ENCODE assay signal across 8 cellular contexts in genomic region chr22:42091446-42091764, GRCh38. TPM values are rescaled to one million over a fixed set of nuclear protein-coding genes. Genes with fewer than 3 reads are reported as not detected.
DNase-seq lines count a peak whose midpoint lies in the region; ATAC-seq, FAIRE-seq and TF ChIP-seq lines count a peak whose summit lies in the region.

No MANE protein-coding gene starts in this region.

- intact Hi-C loops in GM12878 (cut with micrococcal nuclease; ENCODE audit: unreplicated experiment) = loop anchor here (1.0 to 10.0 kb wide), 3 partner anchors 125 to 523 kb away; partner anchors contain the start of gene POLDIP3
- intact Hi-C loops in uterus (cut with DNase I; ENCODE audit: low total_unique reads) = loop anchor here (5.0 kb wide), 1 partner anchor 341 kb away; the partner anchor contains the start of gene NFAM1

- H3K79me2 ChIP-seq in GM12878 (ENCODE audit: control insufficient read depth, insufficient read depth, low read length) = peaks cover 23% of the 10 kb centered on the region

- 7% methylated on average over 7 of the region's 7 CpGs for WGBS in GM12878 (ENCODE audit: insufficient coverage, insufficient replicate concordance, low lambda C conversion rate, missing lambda C conversion rate)
- 21 to 23% methylated on average over 7 of the region's 7 CpGs for WGBS in lung, 2 donors

- H3K4me1 Mint-ChIP-seq in activated naive CD4-positive, alpha-beta T cell treated with anti-CD3 and anti-CD28 coated beads, Interleukin-2, amount 10 ng/mL, durations not matched to agents 7 days and 5 days = peaks cover 31% of the 10 kb centered on the region

- RAD21 ChIA-PET in GM12878 (lab: Charles Lee; ENCODE audit: unreplicated experiment) = interaction anchor here (0.6 to 5.6 kb wide), 22 partner anchors 12 to 394 kb away, joined by 3 to 32 read pairs (median 7); partner anchors contain the start of genes CENPM, NFAM1, SMDT1 and SMIM45

- TF ChIP-seq CTCF in GM12878 (IDR thresholded peaks at IDR 0.05 in 2 of 3, conservative IDR thresholded peaks at IDR 0.05 in 1 of 3; ENCODE audit: control insufficient read depth in 2 of 3, extremely low read depth in 1 of 3, insufficient read depth in 1 of 3, low read depth in 3 of 3, low read length in 3 of 3) = no peak
- no peak for TF ChIP-seq CTCF in lung (IDR thresholded peaks at IDR 0.05; ENCODE audit: control extremely low read depth, extremely low read depth)
- TF ChIP-seq CTCF in uterus (IDR thresholded peaks at IDR 0.05) = no peak

- peaks cover 32% of the 10 kb centered on the region for H3K36me3 Mint-ChIP-seq in activated naive CD4-positive, alpha-beta T cell treated with anti-CD3 and anti-CD28 coated beads, Interleukin-2, amount 10 ng/mL, durations not matched to agents 7 days and 5 days

- peak overlapping the region; percentile 79 for H3K9ac ChIP-seq in GM12878 (ENCODE audit: control insufficient read depth, insufficient read depth, low read length)

- TF ChIP-seq EP300 in GM12878 (IDR thresholded peaks at IDR 0.05; ENCODE audit: borderline replicate concordance in 1 of 2, control insufficient read depth in 1 of 2, low read depth in 2 of 2, low read length in 2 of 2) = no peak

- TF ChIP-seq POLR2A in GM12878 (IDR thresholded peaks at IDR 0.05; ENCODE audit: low read depth, low read length) (no peak), uterus (IDR thresholded peaks at IDR 0.05) (no peak)

- FAIRE-seq in GM12878 (lab: Jason Lieb, UNC) = no peak

- H3K27ac ChIP-seq in GM12878 (ENCODE audit: control insufficient read depth, insufficient read depth) (peak overlapping the region; percentile 68), lung (ENCODE audit: low read depth in 1 of 2, low read length in 1 of 2) (peak overlapping the region; percentile 80 to 89), uterus (peak overlapping the region; percentile 90 to 91)

- 0 out of 2 replicates have a peak, but pooled peaks cover 3% of the 10 kb centered on the region for H3K4me1 ChIP-seq in GM12878 (ENCODE audit: control insufficient read depth, insufficient read depth, low read length)
- peaks cover 2 to 14% of the 10 kb centered on the region in 2 donors for H3K4me1 ChIP-seq in lung (ENCODE audit: control insufficient read depth in 2 of 2, insufficient read depth in 2 of 2, low read length in 2 of 2)
- H3K4me1 ChIP-seq in uterus = peaks cover 4 to 5% of the 10 kb centered on the region in 2 donors

- H3K36me3 ChIP-seq in GM12878 (ENCODE audit: control insufficient read depth in 2 of 2, insufficient read depth in 2 of 2, low read length in 1 of 2) (no peaks in the 10 kb centered on the region; a peak in 1 of 4 replicates), lung (ENCODE audit: control insufficient read depth in 2 of 2, insufficient read depth in 2 of 2, low read length in 2 of 2) (peaks cover 4% of the 10 kb centered on the region in 2 donors), uterus (no peaks in the 10 kb centered on the region)

- H4K20me1 ChIP-seq in GM12878 (ENCODE audit: control insufficient read depth, insufficient read depth) = no peaks in the 10 kb centered on the region

- H3K9me3 ChIP-seq in GM12878 (replicated peaks; ENCODE audit: control insufficient read depth, insufficient read depth, low read length) = peaks cover 2% of the 10 kb centered on the region; the same call in 2 of the 3 replicates
- peaks cover 0 to 1% of the 10 kb centered on the region in 2 donors for H3K9me3 ChIP-seq in lung (ENCODE audit: control insufficient read depth in 2 of 2, insufficient read depth in 1 of 2, low read length in 1 of 2)
- H3K9me3 ChIP-seq in uterus = no peaks in the 10 kb centered on the region

- in situ Hi-C loops in GM12878 (cut with MboI) = no loop called here

- no TSS peak for BruUV-seq in GM12878 (replicated peaks; lab: Mats Ljungman, UMichigan)

- CTCF ChIA-PET in activated naive CD4-positive, alpha-beta T cell treated with anti-CD3 and anti-CD28 coated beads, Interleukin-2, amount 10 ng/mL, durations not matched to agents 7 days and 5 days (lab: Charles Lee) = interaction anchor here (0.6 to 3.6 kb wide), 23 partner anchors 11 to 382 kb away, joined by 3 to 17 read pairs (median 4); partner anchors contain the start of genes SEPTIN3, SMDT1 and WBP2NL
- CTCF ChIA-PET in GM12878 (lab: Yijun Ruan, JAX) = interaction anchor here (0.7 to 4.0 kb wide), 32 partner anchors 8 to 382 kb away, joined by 3 to 36 read pairs (median 4); partner anchors contain the start of genes SMDT1 and SMIM45

- H3K9me3 Mint-ChIP-seq in activated naive CD4-positive, alpha-beta T cell treated with anti-CD3 and anti-CD28 coated beads, Interleukin-2, amount 10 ng/mL, durations not matched to agents 7 days and 5 days = peaks cover 7% of the 10 kb centered on the region

- peak overlapping the region; percentile 98 for H3K4me3 Mint-ChIP-seq in activated naive CD4-positive, alpha-beta T cell treated with anti-CD3 and anti-CD28 coated beads, Interleukin-2, amount 10 ng/mL, durations not matched to agents 7 days and 5 days

- TF ChIP-seq RAD21 in GM12878 (IDR thresholded peaks at IDR 0.05; ENCODE audit: insufficient read depth, low read depth, low read length) = no peak

- H3K4me2 ChIP-seq in GM12878 (ENCODE audit: control insufficient read depth, insufficient read depth) = peak overlapping the region; percentile 96

- H3K27me3 ChIP-seq in GM12878 (replicated peaks in 1 of 2; ENCODE audit: control insufficient read depth in 2 of 2, insufficient read depth in 2 of 2, low read length in 1 of 2) (no peaks in the 10 kb centered on the region), lung (ENCODE audit: control insufficient read depth, insufficient read depth) (no peaks in the 10 kb centered on the region), uterus (no peaks in the 10 kb centered on the region)

- SMC1A ChIA-PET in GM12878 (lab: Charles Lee; ENCODE audit: uncharacterized antibody, unreplicated experiment) = interaction anchor here (1.0 to 4.3 kb wide), 19 partner anchors 9 to 382 kb away, joined by 3 to 29 read pairs (median 6); partner anchors contain the start of gene SMDT1

- ATAC-seq in GM12878 (no peak), lung (ENCODE audit: insufficient read depth, low FRiP score) (no peak), HG03571 (IDR thresholded peaks at IDR 0.05; ENCODE audit: unreplicated experiment) (no peak)

- peak overlapping the region; percentile 100 for H3K27ac Mint-ChIP-seq in activated naive CD4-positive, alpha-beta T cell treated with anti-CD3 and anti-CD28 coated beads, Interleukin-2, amount 10 ng/mL, durations not matched to agents 7 days and 5 days

- H3K4me3 ChIP-seq in GM12878 = peak overlapping the region; percentile 67
- peak overlapping the region; percentile 46 for H3K4me3 ChIP-seq in lung
- peak overlapping the region; percentile 84 to 92 for H3K4me3 ChIP-seq in uterus

- peak; percentile 31 for DNase-seq in activated naive CD4-positive, alpha-beta T cell treated with anti-CD3 and anti-CD28 coated beads, Interleukin-2, amount 10 ng/mL, durations not matched to agents 7 days and 5 days
- DNase-seq in activated naive CD4-positive, alpha-beta T cell treated with Interleukin-2 at 50 U/mL for 16 hours = no peak
- DNase-seq in GM12878 (ENCODE audit: low read depth, low spot score) = no peak
- DNase-seq in lung (ENCODE audit: low spot score) = no peak
- no peak for DNase-seq in uterus
- DNase-seq in hepatic stellate cell (ENCODE audit: low spot score) = no peak
- no peak for DNase-seq in NCI-H1930 (lab: John Stamatoyannopoulos, UW)

- H3K27me3 Mint-ChIP-seq in activated naive CD4-positive, alpha-beta T cell treated with anti-CD3 and anti-CD28 coated beads, Interleukin-2, amount 10 ng/mL, durations not matched to agents 7 days and 5 days = no peaks in the 10 kb centered on the region

- POLR2A ChIA-PET in GM12878 (lab: Charles Lee) = interaction anchor here (0.8 to 4.6 kb wide), 14 partner anchors 12 to 523 kb away, joined by 3 to 47 read pairs (median 3); partner anchors contain the start of genes NAGA, POLDIP3 and SMDT1

- H2AFZ ChIP-seq in GM12878 (ENCODE audit: control insufficient read depth, low read depth, low read length) = peak overlapping the region; percentile 88

RNA-seq across cellular contexts. Expression of gene NDUFA6, which starts 0.8 kb away (rescaled TPM):
- total RNA-seq in GM12878 (2013; cell fraction: nucleolus; rRNA removed) = 13.3 and 17.6 TPM in 2 replicates
- total RNA-seq in GM12878 (2014; rRNA removed) (87.9 and 94.9 TPM in 2 replicates), GM12878 (2014; rRNA removed; fragmentation: Illumina TruSeq; extraction: Trizol) (104 and 116 TPM in 2 replicates), GM12878 (2021) (85.9 and 101 TPM in 2 replicates), lung (10 to 100 TPM; 37.9 to 61.5 TPM), uterus (100 to 1,000 TPM in 1 of 4 donors, 10 to 100 TPM in 3; 36.5 to 116 (median 46.0) TPM)
- polyA plus RNA-seq in GM12878 (2011; ENCODE audit: low read depth) = 103 TPM
- polyA plus RNA-seq in GM12878 (2011; rRNA removed) (134 and 200 TPM in 2 replicates), GM12878 (2014; fragmentation: Illumina TruSeq; extraction: Trizol) (67.2 and 92.3 TPM in 2 replicates), GM12878 (2014; fragmentation: Nextera tagmentation; extraction: Ambion mirVana) (100 to 1,000 TPM; 473 to 511 TPM), GM12878 (2014; rRNA removed) (123 and 124 TPM in 2 replicates), GM12878 (2016; fragmentation: Nextera tagmentation; extraction: Ambion mirVana) (100 to 1,000 TPM; 302 to 320 TPM), lung (100 to 1,000 TPM in 1 of 2 donors, 10 to 100 TPM in 1; 78.6 to 118 TPM)
- polyA plus RNA-seq in GM12878 (2011; cell fraction: cytosol; rRNA removed) = 80.6 and 92.9 TPM in 2 replicates
- 48.1 and 55.6 TPM in 2 replicates for polyA plus RNA-seq in GM12878 (2011; cell fraction: nucleus; rRNA removed)
- 72.0 and 103 TPM in 2 replicates for polyA plus RNA-seq in GM12878 (2012)
- polyA minus RNA-seq in GM12878 (2011; rRNA and poly(A)+ RNA removed) = 20.6 and 28.6 TPM in 2 replicates
- polyA minus RNA-seq in GM12878 (2011; cell fraction: cytosol; rRNA and poly(A)+ RNA removed) = 13.6 and 15.0 TPM in 2 replicates
- polyA minus RNA-seq in GM12878 (2011; cell fraction: nucleus; rRNA and poly(A)+ RNA removed) = 7.3 and 11.1 TPM in 2 replicates

RNA-seq across cellular contexts. Expression of gene SMDT1, which starts 11.9 kb away (rescaled TPM):
- total RNA-seq in GM12878 (2013; cell fraction: nucleolus; rRNA removed) = 14.8 and 21.3 TPM in 2 replicates
- 13.7 and 19.7 TPM in 2 replicates for total RNA-seq in GM12878 (2014; rRNA removed)
- 15.4 and 19.7 TPM in 2 replicates for total RNA-seq in GM12878 (2014; rRNA removed; fragmentation: Illumina TruSeq; extraction: Trizol)
- total RNA-seq in GM12878 (2021) = 133 and 140 TPM in 2 replicates
- polyA plus RNA-seq in GM12878 (2011; ENCODE audit: low read depth) = 50.1 TPM
- 57.4 and 69.4 TPM in 2 replicates for polyA plus RNA-seq in GM12878 (2011; rRNA removed)
- 82.2 and 83.3 TPM in 2 replicates for polyA plus RNA-seq in GM12878 (2011; cell fraction: cytosol; rRNA removed)
- 28.4 and 35.8 TPM in 2 replicates for polyA plus RNA-seq in GM12878 (2011; cell fraction: nucleus; rRNA removed)
- polyA plus RNA-seq in GM12878 (2012) = 162 and 211 TPM in 2 replicates
- 25.0 and 27.8 TPM in 2 replicates for polyA plus RNA-seq in GM12878 (2014; fragmentation: Illumina TruSeq; extraction: Trizol)
- 10 to 100 TPM; 25.5 to 63.1 TPM for polyA plus RNA-seq in GM12878 (2014; fragmentation: Nextera tagmentation; extraction: Ambion mirVana)
- 106 and 108 TPM in 2 replicates for polyA plus RNA-seq in GM12878 (2014; rRNA removed)
- 100 to 1,000 TPM; 163 to 176 TPM for polyA plus RNA-seq in GM12878 (2016; fragmentation: Nextera tagmentation; extraction: Ambion mirVana)
- 7.9 and 23.0 TPM in 2 replicates for polyA minus RNA-seq in GM12878 (2011; rRNA and poly(A)+ RNA removed)
- polyA minus RNA-seq in GM12878 (2011; cell fraction: cytosol; rRNA and poly(A)+ RNA removed) = 8.6 and 8.8 TPM in 2 replicates
- polyA minus RNA-seq in GM12878 (2011; cell fraction: nucleus; rRNA and poly(A)+ RNA removed) = 7.6 and 12.1 TPM in 2 replicates
- 100 to 1,000 TPM in 1 of 2 donors, 10 to 100 TPM in 1; 34.7 to 133 TPM for total RNA-seq in lung
- polyA plus RNA-seq in lung = 100 to 1,000 TPM in 1 of 2 donors, 10 to 100 TPM in 1; 67.4 to 167 TPM
- total RNA-seq in uterus = 10 to 100 TPM in 3 of 4 donors, 1 to 10 TPM in 1; 8.3 to 98.0 (median 33.2) TPM

RNA-seq across cellular contexts. Expression of gene PHETA2, which starts 17.4 kb away (rescaled TPM):
- 0.27 TPM in 1 of 2 replicates, not detected in the other for total RNA-seq in GM12878 (2013; cell fraction: nucleolus; rRNA removed)
- total RNA-seq in GM12878 (2014; rRNA removed) (2.3 and 3.6 TPM in 2 replicates), GM12878 (2014; rRNA removed; fragmentation: Illumina TruSeq; extraction: Trizol) (1.3 and 1.4 TPM in 2 replicates), GM12878 (2021) (2.0 and 2.6 TPM in 2 replicates), lung (10 to 100 TPM; 11.8 to 18.1 TPM), uterus (10 to 100 TPM; 16.8 to 39.7 (median 18.7) TPM)
- 0.64 TPM for polyA plus RNA-seq in GM12878 (2011; ENCODE audit: low read depth)
- polyA plus RNA-seq in GM12878 (2011; rRNA removed) (0.16 and 0.17 TPM in 2 replicates), GM12878 (2014; fragmentation: Illumina TruSeq; extraction: Trizol) (1.5 and 1.7 TPM in 2 replicates), GM12878 (2014; fragmentation: Nextera tagmentation; extraction: Ambion mirVana) (under 1 TPM; 0.03 to 0.18 TPM), GM12878 (2014; rRNA removed) (3.2 and 3.3 TPM in 2 replicates), GM12878 (2016; fragmentation: Nextera tagmentation; extraction: Ambion mirVana) (1 to 10 TPM; 1.9 to 2.2 TPM), lung (10 to 100 TPM; 12.8 to 14.1 TPM)
- 0.25 and 0.27 TPM in 2 replicates for polyA plus RNA-seq in GM12878 (2011; cell fraction: cytosol; rRNA removed)
- 0.45 and 0.47 TPM in 2 replicates for polyA plus RNA-seq in GM12878 (2011; cell fraction: nucleus; rRNA removed)
- 1.2 and 1.4 TPM in 2 replicates for polyA plus RNA-seq in GM12878 (2012)
- 0.15 and 0.26 TPM in 2 replicates for polyA minus RNA-seq in GM12878 (2011; rRNA and poly(A)+ RNA removed)
- polyA minus RNA-seq in GM12878 (2011; cell fraction: cytosol; rRNA and poly(A)+ RNA removed) = not detected in 2 replicates
- polyA minus RNA-seq in GM12878 (2011; cell fraction: nucleus; rRNA and poly(A)+ RNA removed) = 0.12 and 0.29 TPM in 2 replicates

RNA-seq across cellular contexts. Expression of gene NAGA, which starts 20.8 kb away (rescaled TPM):
- 31.8 and 35.6 TPM in 2 replicates for total RNA-seq in GM12878 (2013; cell fraction: nucleolus; rRNA removed)
- total RNA-seq in GM12878 (2014; rRNA removed) (45.9 and 46.0 TPM in 2 replicates), GM12878 (2014; rRNA removed; fragmentation: Illumina TruSeq; extraction: Trizol) (22.7 and 23.1 TPM in 2 replicates), GM12878 (2021) (33.9 and 34.4 TPM in 2 replicates), lung (10 to 100 TPM; 33.9 to 45.3 TPM), uterus (10 to 100 TPM in 3 of 4 donors, 1 to 10 TPM in 1; 9.5 to 44.0 (median 28.8) TPM)
- polyA plus RNA-seq in GM12878 (2011; ENCODE audit: low read depth) = 15.3 TPM
- polyA plus RNA-seq in GM12878 (2011; rRNA removed) (14.5 and 29.8 TPM in 2 replicates), GM12878 (2014; fragmentation: Illumina TruSeq; extraction: Trizol) (19.6 and 32.6 TPM in 2 replicates), GM12878 (2014; fragmentation: Nextera tagmentation; extraction: Ambion mirVana) (1 to 10 TPM; 9.3 to 9.8 TPM), GM12878 (2014; rRNA removed) (43.7 and 45.0 TPM in 2 replicates), GM12878 (2016; fragmentation: Nextera tagmentation; extraction: Ambion mirVana) (10 to 100 TPM; 34.1 to 39.0 TPM), lung (10 to 100 TPM in 1 of 2 donors, 1 to 10 TPM in 1; 9.9 to 48.0 TPM)
- 32.6 and 39.1 TPM in 2 replicates for polyA plus RNA-seq in GM12878 (2011; cell fraction: cytosol; rRNA removed)
- polyA plus RNA-seq in GM12878 (2011; cell fraction: nucleus; rRNA removed) = 27.5 and 33.9 TPM in 2 replicates
- 22.8 and 25.4 TPM in 2 replicates for polyA plus RNA-seq in GM12878 (2012)
- polyA minus RNA-seq in GM12878 (2011; rRNA and poly(A)+ RNA removed) = 28.5 and 39.0 TPM in 2 replicates
- 11.8 and 13.0 TPM in 2 replicates for polyA minus RNA-seq in GM12878 (2011; cell fraction: cytosol; rRNA and poly(A)+ RNA removed)
- polyA minus RNA-seq in GM12878 (2011; cell fraction: nucleus; rRNA and poly(A)+ RNA removed) = 9.7 and 13.9 TPM in 2 replicates

RNA-seq across cellular contexts. Expression of gene CYP2D6, which starts 39.2 kb away (rescaled TPM):
- total RNA-seq in GM12878 (2013; cell fraction: nucleolus; rRNA removed) = 4.8 and 5.2 TPM in 2 replicates
- 0.16 and 0.34 TPM in 2 replicates for total RNA-seq in GM12878 (2014; rRNA removed)
- total RNA-seq in GM12878 (2014; rRNA removed; fragmentation: Illumina TruSeq; extraction: Trizol) = 0.22 and 0.23 TPM in 2 replicates
- total RNA-seq in GM12878 (2021) = 0.43 and 1.0 TPM in 2 replicates
- polyA plus RNA-seq in GM12878 (2011; ENCODE audit: low read depth) = 0.64 TPM
- 0.50 and 1.4 TPM in 2 replicates for polyA plus RNA-seq in GM12878 (2011; rRNA removed)
- 0.48 and 2.0 TPM in 2 replicates for polyA plus RNA-seq in GM12878 (2011; cell fraction: cytosol; rRNA removed)
- 48.7 and 55.9 TPM in 2 replicates for polyA plus RNA-seq in GM12878 (2011; cell fraction: nucleus; rRNA removed)
- polyA plus RNA-seq in GM12878 (2012) = 1.1 and 1.6 TPM in 2 replicates
- 0.37 and 0.54 TPM in 2 replicates for polyA plus RNA-seq in GM12878 (2014; fragmentation: Illumina TruSeq; extraction: Trizol)
- polyA plus RNA-seq in GM12878 (2014; fragmentation: Nextera tagmentation; extraction: Ambion mirVana) = under 1 TPM; 0.08 to 0.15 TPM
- polyA plus RNA-seq in GM12878 (2014; rRNA removed) = 0.96 and 1.3 TPM in 2 replicates
- polyA plus RNA-seq in GM12878 (2016; fragmentation: Nextera tagmentation; extraction: Ambion mirVana) = under 1 TPM; 0.40 to 0.42 TPM
- 0.80 and 1.1 TPM in 2 replicates for polyA minus RNA-seq in GM12878 (2011; rRNA and poly(A)+ RNA removed)
- polyA minus RNA-seq in GM12878 (2011; cell fraction: cytosol; rRNA and poly(A)+ RNA removed) = not detected in 2 replicates
- polyA minus RNA-seq in GM12878 (2011; cell fraction: nucleus; rRNA and poly(A)+ RNA removed) = 2.1 and 2.9 TPM in 2 replicates
- 1 to 10 TPM in 1 of 2 donors, under 1 TPM in 1; 0.94 to 1.3 TPM for total RNA-seq in lung
- 1 to 10 TPM in 1 of 2 donors, under 1 TPM in 1; 0.80 to 1.3 TPM for polyA plus RNA-seq in lung
- 1 to 10 TPM in 1 of 4 donors, under 1 TPM in 1, not detected in 2; 0.62 to 2.0 TPM for total RNA-seq in uterus
